Comparison of ENCODE assay signal across 13 cellular contexts in genomic region chr14:40122978-40123648, GRCh38.
A peak's percentile ranks its signal among the peaks of the same experiment; 100 is the strongest.
DNase-seq lines count a peak whose midpoint lies in the region; ATAC-seq, FAIRE-seq and TF ChIP-seq lines count a peak whose summit lies in the region.
"Had no signal": no experiment of that assay in that cellular context is flagged by ENCODE, and none has a peak within 500 bp of the region (broad histone marks: within the 10 kb centered on the region; RNA-seq: fewer than 3 reads in every experiment).

No MANE protein-coding gene starts in this region.

- H3K9me3 ChIP-seq in pancreas = no peaks in the 10 kb centered on the region
- H3K9me3 ChIP-seq: sigmoid colon, upper lobe of right lung had no signal

- H3K27me3 ChIP-seq in foreskin keratinocyte (no peaks in the 10 kb centered on the region), pancreas (no peaks in the 10 kb centered on the region)
- H3K27me3 ChIP-seq: sigmoid colon, upper lobe of right lung had no signal

- H3K27ac ChIP-seq in foreskin keratinocyte (no peak overlapping the region), pancreas (no peak overlapping the region)
- H3K27ac ChIP-seq: upper lobe of right lung had no signal

- 45 to 55% methylated on average over 2 of the region's 2 CpGs for WGBS in pancreas, 2 donors

- intact Hi-C loops in pancreas (cut with DNase I) = no loop called here

- no peaks in the 10 kb centered on the region for H3K27me3 Mint-ChIP-seq in activated CD4-positive, alpha-beta T cell treated with anti-CD3 and anti-CD28 coated beads, Interleukin-2, amount 10 ng/mL, durations not matched to agents 7 days and 5 days

- CTCF ChIA-PET in activated CD4-positive, alpha-beta T cell treated with anti-CD3 and anti-CD28 coated beads, Interleukin-2, amount 10 ng/mL, durations not matched to agents 7 days and 5 days (lab: Charles Lee) = no interaction called here

- no peak overlapping the region for H3K4me3 ChIP-seq in pancreas
- H3K4me3 ChIP-seq: sigmoid colon, upper lobe of right lung had no signal

- no peak overlapping the region for H3K27ac Mint-ChIP-seq in activated CD4-positive, alpha-beta T cell treated with anti-CD3 and anti-CD28 coated beads, Interleukin-2, amount 10 ng/mL, durations not matched to agents 7 days and 5 days
- H3K27ac Mint-ChIP-seq in activated naive CD4-positive, alpha-beta T cell treated with anti-CD3 and anti-CD28 coated beads, Interleukin-2, amount 50 U/mL, for 72 hours = no peak overlapping the region

- no peaks in the 10 kb centered on the region for H3K4me1 Mint-ChIP-seq in activated CD4-positive, alpha-beta T cell treated with anti-CD3 and anti-CD28 coated beads, Interleukin-2, amount 10 ng/mL, durations not matched to agents 7 days and 5 days

- FAIRE-seq in pancreas (lab: Jason Lieb, UNC) = no peak

- TF ChIP-seq CTCF in foreskin keratinocyte (conservative IDR thresholded peaks at IDR 0.05) (no peak), pancreas (IDR thresholded peaks at IDR 0.05) (no peak)

- no peaks in the 10 kb centered on the region for H3K4me1 ChIP-seq in foreskin keratinocyte
- no peaks in the 10 kb centered on the region for H3K4me1 ChIP-seq in pancreas
- H3K4me1 ChIP-seq: upper lobe of right lung had no signal

- no peaks in the 10 kb centered on the region for H3K36me3 Mint-ChIP-seq in activated CD4-positive, alpha-beta T cell treated with anti-CD3 and anti-CD28 coated beads, Interleukin-2, amount 10 ng/mL, durations not matched to agents 7 days and 5 days (ENCODE audit: low read depth)
- peaks cover 0 to 5% of the 10 kb centered on the region in 2 donors for H3K36me3 Mint-ChIP-seq in activated naive CD4-positive, alpha-beta T cell treated with anti-CD3 and anti-CD28 coated beads, Interleukin-2, amount 50 U/mL, for 72 hours

- no peaks in the 10 kb centered on the region for H3K36me3 ChIP-seq in pancreas
- H3K36me3 ChIP-seq: sigmoid colon, upper lobe of right lung had no signal

- DNase-seq in DMS79 (lab: John Stamatoyannopoulos, UW) (peak; percentile 55), NCI-H524 (lab: John Stamatoyannopoulos, UW) (peak; percentile 86 to 98), foreskin keratinocyte (peak in 1 of 2 donors; percentile 2), pancreas (no peak), C1 segment of cervical spinal cord (lab: John Stamatoyannopoulos, UW) (no peak)
- DNase-seq in activated CD4-positive, alpha-beta T cell treated with anti-CD3 and anti-CD28 coated beads, Interleukin-2, amount 10 ng/mL, durations not matched to agents 7 days and 5 days = no peak
- DNase-seq in activated naive CD4-positive, alpha-beta T cell treated with anti-CD3 and anti-CD28 coated beads, Interleukin-2, amount 50 U/mL, for 72 hours (ENCODE audit: low spot score in 2 of 2) = no peak
- DNase-seq: foreskin melanocyte, Kasumi-1, left ventricle myocardium superior, sigmoid colon, upper lobe of right lung had no signal

- POLR2A ChIA-PET in activated CD4-positive, alpha-beta T cell treated with anti-CD3 and anti-CD28 coated beads, Interleukin-2, amount 10 ng/mL, durations not matched to agents 7 days and 5 days (lab: Charles Lee) = no interaction called here

- peaks cover 5% of the 10 kb centered on the region for H3K9me3 Mint-ChIP-seq in activated CD4-positive, alpha-beta T cell treated with anti-CD3 and anti-CD28 coated beads, Interleukin-2, amount 10 ng/mL, durations not matched to agents 7 days and 5 days
- peaks cover 4 to 5% of the 10 kb centered on the region in 2 donors for H3K9me3 Mint-ChIP-seq in activated naive CD4-positive, alpha-beta T cell treated with anti-CD3 and anti-CD28 coated beads, Interleukin-2, amount 50 U/mL, for 72 hours

- no peak overlapping the region for H3K4me3 Mint-ChIP-seq in activated CD4-positive, alpha-beta T cell treated with anti-CD3 and anti-CD28 coated beads, Interleukin-2, amount 10 ng/mL, durations not matched to agents 7 days and 5 days

- ATAC-seq in GM21786 (IDR thresholded peaks at IDR 0.05; ENCODE audit: unreplicated experiment) (peak; percentile 68), foreskin keratinocyte (peak; percentile 55), pancreas (no peak)
- no peak for ATAC-seq in activated naive CD4-positive, alpha-beta T cell treated with anti-CD3 and anti-CD28 coated beads, Interleukin-2, amount 50 U/mL, for 72 hours
- ATAC-seq: left ventricle myocardium superior, upper lobe of right lung had no signal

Comparison
In these comparisons a context has a peak if more than half of its experiments do, and no peak if none do; other contexts are left out.
1. DNase-seq: peak in DMS79 (single experiment) and NCI-H524 (2 of 2); none in activated CD4-positive, alpha-beta T cell treated with anti-CD3 and anti-CD28 coated beads, Interleukin-2, amount 10 ng/mL, durations not matched to agents 7 days and 5 days (single experiment), pancreas (0 of 6), activated naive CD4-positive, alpha-beta T cell treated with anti-CD3 and anti-CD28 coated beads, Interleukin-2, amount 50 U/mL, for 72 hours (0 of 2) and C1 segment of cervical spinal cord (0 of 14).
2. ATAC-seq: peak in GM21786 (single experiment) and foreskin keratinocyte (single experiment); none in pancreas (0 of 4) and activated naive CD4-positive, alpha-beta T cell treated with anti-CD3 and anti-CD28 coated beads, Interleukin-2, amount 50 U/mL, for 72 hours (0 of 2).